9 cellular contexts compared by ENCODE assay signal in genomic region chr15:40344631-40345120, GRCh38. TPM values are rescaled to one million over a fixed set of nuclear protein-coding genes. Genes with fewer than 3 reads are reported as not detected.
DNase-seq lines count a peak whose midpoint lies in the region; ATAC-seq and TF ChIP-seq lines count a peak whose summit lies in the region.
"Had no signal": no experiment of that assay in that cellular context is flagged by ENCODE, and none has a peak within 500 bp of the region (broad histone marks: within the 10 kb centered on the region; RNA-seq: fewer than 3 reads in every experiment).

No MANE protein-coding gene starts in this region.

- 11% methylated on average over 9 of the region's 15 CpGs for WGBS in right lobe of liver (ENCODE audit: insufficient coverage, low coverage, low lambda C conversion rate, missing lambda C conversion rate)

- H3K27me3 ChIP-seq in ACC112 (ENCODE audit: insufficient read depth, low read length) (no peaks in the 10 kb centered on the region), right lobe of liver (no peaks in the 10 kb centered on the region)

- TF ChIP-seq POLR2A in right lobe of liver (IDR thresholded peaks at IDR 0.05) = no peak

- ATAC-seq in right lobe of liver (peak; percentile 40 to 55 (median 48)), omental fat pad (ENCODE audit: low FRiP score) (no peak)

- in situ Hi-C loops in GM13977 (cut with MboI; ENCODE audit: low pct_unique_long_range_greater_than_20kb, low sequenced_read_pairs, unreplicated experiment) = no loop called here

- H3K4me3 ChIP-seq in ACC112 (ENCODE audit: low read depth, low read length) = no peak overlapping the region
- no peak overlapping the region for H3K4me3 ChIP-seq in right lobe of liver

- TF ChIP-seq CTCF in GM13977 (IDR thresholded peaks at IDR 0.05; ENCODE audit: extremely low read depth, insufficient read depth, missing control alignments) = peak; percentile 87
- peak; percentile 72 to 83 (median 78) for TF ChIP-seq CTCF in right lobe of liver (IDR thresholded peaks at IDR 0.05)
- TF ChIP-seq CTCF in omental fat pad (IDR thresholded peaks at IDR 0.05) = peak in 1 of 3 donors; percentile 4

- DNase-seq in GM13977 (ENCODE audit: low spot score) (peak; percentile 87), NCI-H2171 (lab: John Stamatoyannopoulos, UW) (peak; percentile 41), cerebellar cortex (ENCODE audit: low spot score) (peak; percentile 92), right lobe of liver (peak; percentile 58 to 76 (median 67)), omental fat pad (ENCODE audit: low spot score) (no peak)
- DNase-seq in activated CD4-positive, CD25-positive, alpha-beta regulatory T cell treated with anti-CD3 and anti-CD28 coated beads, Interleukin-2, amount 50 U/mL, for 72 hours = peak; percentile 71
- peak; percentile 48 for DNase-seq in stimulated activated CD8-positive, alpha-beta memory T cell treated with anti-CD3 and anti-CD28 coated beads, Interleukin-4, amount 100 ng/mL, for 24 hours (ENCODE audit: low read depth)

- no peak overlapping the region for H2AFZ ChIP-seq in ACC112 (ENCODE audit: low read length, unreplicated experiment)

- peak overlapping the region; percentile 91 for H3K27ac ChIP-seq in ACC112 (ENCODE audit: low read depth, low read length)
- no peak overlapping the region for H3K27ac ChIP-seq in right lobe of liver

- intact Hi-C loops in right lobe of liver (cut with DNase I) = loop anchor here in 1 of 2 donors (10.0 kb wide), 1 partner anchor 80 kb away; no protein-coding TSS in a partner anchor

- no peaks in the 10 kb centered on the region for H3K36me3 ChIP-seq in ACC112 (ENCODE audit: insufficient read depth, low read length)
- H3K36me3 ChIP-seq in right lobe of liver = no peaks in the 10 kb centered on the region

- no peaks in the 10 kb centered on the region for H3K9me3 ChIP-seq in right lobe of liver

- H3K4me1 ChIP-seq in ACC112 (ENCODE audit: control insufficient read depth, insufficient read depth, low read length, unreplicated experiment) (peaks cover 49% of the 10 kb centered on the region), right lobe of liver (peaks cover 0 to 18% (median 8%) of the 10 kb centered on the region in 4 donors)

- H3K79me2 ChIP-seq in ACC112 (ENCODE audit: control insufficient read depth, insufficient read depth, low read length, unreplicated experiment) = peaks cover 6% of the 10 kb centered on the region

RNA-seq across cellular contexts. Expression of gene CCDC9B, which starts 3.9 kb away (rescaled TPM):
- 10 to 100 TPM in 1 of 6 experiments, 1 to 10 TPM in 5; 4.2 to 11.9 (median 4.7) TPM for total RNA-seq in right lobe of liver
- 1 to 10 TPM; 1.1 to 7.4 (median 4.5) TPM for total RNA-seq in omental fat pad

RNA-seq across cellular contexts. Expression of gene PHGR1, which starts 6.2 kb away (rescaled TPM):
- total RNA-seq in right lobe of liver (not detected), omental fat pad (not detected)
- total RNA-seq: pulmonary artery endothelial cell had no signal

RNA-seq across cellular contexts. Expression of gene DISP2, which starts 13.3 kb away (rescaled TPM):
- under 1 TPM; 0.06 to 0.71 (median 0.16) TPM for total RNA-seq in right lobe of liver
- 1 to 10 TPM in 1 of 4 donors, under 1 TPM in 3; under 0.01 to 1.1 (median 0.12) TPM for total RNA-seq in omental fat pad

RNA-seq across cellular contexts. Expression of gene INAFM2, which starts 21.2 kb away (rescaled TPM):
- total RNA-seq in right lobe of liver (1 to 10 TPM; 4.6 to 8.7 (median 5.8) TPM), omental fat pad (10 to 100 TPM in 3 of 4 donors, 1 to 10 TPM in 1; 9.1 to 17.5 (median 12.2) TPM)

RNA-seq across cellular contexts. Expression of gene PLCB2, which starts 36.9 kb away (rescaled TPM):
- total RNA-seq in right lobe of liver (10 to 100 TPM in 2 of 6 experiments, 1 to 10 TPM in 4; 5.0 to 18.0 (median 7.2) TPM), omental fat pad (10 to 100 TPM; 12.0 to 35.1 (median 25.0) TPM)
